In genomic region chr16:67326472-67327309, GRCh38 we compare ENCODE assay signal across 1 cellular context.
TF ChIP-seq lines count a peak whose summit lies in the region.

KCTD19 (minus strand) TSS chr16:67326741; CDS start chr16:67326707, 34 bp downstream.
A gene with protein sequence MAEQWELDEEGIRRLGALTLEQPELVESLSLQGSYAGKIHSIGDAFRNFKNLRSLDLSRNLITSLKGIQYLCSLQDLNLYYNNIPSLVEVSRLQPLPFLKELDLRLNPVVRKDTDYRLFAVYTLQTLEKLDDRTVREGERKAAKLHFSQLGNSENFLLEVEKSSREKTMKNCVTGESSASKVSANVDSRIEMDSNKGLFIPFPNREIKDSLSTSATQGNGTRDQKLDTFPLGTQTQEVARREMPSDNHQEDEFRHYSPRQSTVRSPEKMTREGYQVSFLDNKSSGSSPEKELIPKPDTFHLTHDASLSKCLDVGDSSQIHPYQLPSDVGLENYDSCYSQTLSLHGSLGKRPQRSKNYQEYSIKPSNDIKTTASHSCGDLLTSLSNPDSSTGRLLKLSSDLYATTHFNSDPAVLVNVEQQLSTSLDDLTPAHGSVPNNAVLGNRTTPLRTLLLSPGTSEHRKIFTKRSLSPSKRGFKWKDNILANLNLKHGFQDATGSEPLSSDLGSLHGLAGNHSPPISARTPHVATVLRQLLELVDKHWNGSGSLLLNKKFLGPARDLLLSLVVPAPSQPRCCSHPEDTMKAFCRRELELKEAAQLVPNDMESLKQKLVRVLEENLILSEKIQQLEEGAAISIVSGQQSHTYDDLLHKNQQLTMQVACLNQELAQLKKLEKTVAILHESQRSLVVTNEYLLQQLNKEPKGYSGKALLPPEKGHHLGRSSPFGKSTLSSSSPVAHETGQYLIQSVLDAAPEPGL (plus strand): TSS chr16:67326815. CDS start chr16:67326863, 48 bp downstream.

TF ChIP-seq in K562, 482 proteins besides CTCF, POLR2A, EP300 and RAD21 (continued from another document):
- TF ChIP-seq ZC3H11A (IDR thresholded peaks at IDR 0.05; ENCODE audit: low read depth, low read length) (no peak), NR0B1 (IDR thresholded peaks at IDR 0.05; ENCODE audit: partially characterized antibody) (no peak), HMG20B (CRISPR knock-in tag; IDR thresholded peaks at IDR 0.05) (no peak), XRCC5 (IDR thresholded peaks at IDR 0.05; ENCODE audit: low read depth, low read length) (no peak), TRIM28 (IDR thresholded peaks at IDR 0.05) (no peak), LARP7 (IDR thresholded peaks at IDR 0.05) (peak; percentile 72; the same call in 1 of the 2 replicates), PPARD (CRISPR knock-in tag; IDR thresholded peaks at IDR 0.05) (no peak), DMBX1 (CRISPR knock-in tag; IDR thresholded peaks at IDR 0.05; ENCODE audit: borderline replicate concordance) (no peak), IRF1 (CRISPR knock-in tag; IDR thresholded peaks at IDR 0.05; ENCODE audit: borderline replicate concordance) (no peak), CEBPB (tag; IDR thresholded peaks at IDR 0.05) (no peak), ZNF263 (CRISPR knock-in tag; IDR thresholded peaks at IDR 0.05; ENCODE audit: borderline replicate concordance) (no peak), SMARCA5 (IDR thresholded peaks at IDR 0.05) (peak; percentile 59; the same call in 1 of the 2 replicates), RHOXF2B (CRISPR knock-in tag; conservative IDR thresholded peaks at IDR 0.05) (no peak), MED1 (CRISPR knock-in tag; IDR thresholded peaks at IDR 0.05; ENCODE audit: borderline replicate concordance) (no peak), HDAC2 (IDR thresholded peaks at IDR 0.05) (no peak), TCFL5 (CRISPR knock-in tag; conservative IDR thresholded peaks at IDR 0.05) (no peak), KLF13 (tag; IDR thresholded peaks at IDR 0.05; ENCODE audit: borderline replicate concordance, low read depth) (no peak), PTRF (tag; IDR thresholded peaks at IDR 0.05) (no peak), GABPB2 (CRISPR knock-in tag; conservative IDR thresholded peaks at IDR 0.05) (no peak), ZNF217 (CRISPR knock-in tag; IDR thresholded peaks at IDR 0.05) (no peak), TAF9B (IDR thresholded peaks at IDR 0.05; ENCODE audit: partially characterized antibody) (no peak), ZNF282 (CRISPR knock-in tag; IDR thresholded peaks at IDR 0.05) (no peak), OTX1 (CRISPR knock-in tag; IDR thresholded peaks at IDR 0.05) (peak; percentile 76; the same call in 1 of the 2 replicates), HDAC6 (IDR thresholded peaks at IDR 0.05; ENCODE audit: low read depth, low read length) (no peak), ZSCAN29 (IDR thresholded peaks at IDR 0.05) (no peak), TSC22D4 (tag; IDR thresholded peaks at IDR 0.05) (no peak), EZH2 (IDR thresholded peaks at IDR 0.05; ENCODE audit: borderline replicate concordance, low read depth, low read length) (no peak)
- TF ChIP-seq, protein P1, sequence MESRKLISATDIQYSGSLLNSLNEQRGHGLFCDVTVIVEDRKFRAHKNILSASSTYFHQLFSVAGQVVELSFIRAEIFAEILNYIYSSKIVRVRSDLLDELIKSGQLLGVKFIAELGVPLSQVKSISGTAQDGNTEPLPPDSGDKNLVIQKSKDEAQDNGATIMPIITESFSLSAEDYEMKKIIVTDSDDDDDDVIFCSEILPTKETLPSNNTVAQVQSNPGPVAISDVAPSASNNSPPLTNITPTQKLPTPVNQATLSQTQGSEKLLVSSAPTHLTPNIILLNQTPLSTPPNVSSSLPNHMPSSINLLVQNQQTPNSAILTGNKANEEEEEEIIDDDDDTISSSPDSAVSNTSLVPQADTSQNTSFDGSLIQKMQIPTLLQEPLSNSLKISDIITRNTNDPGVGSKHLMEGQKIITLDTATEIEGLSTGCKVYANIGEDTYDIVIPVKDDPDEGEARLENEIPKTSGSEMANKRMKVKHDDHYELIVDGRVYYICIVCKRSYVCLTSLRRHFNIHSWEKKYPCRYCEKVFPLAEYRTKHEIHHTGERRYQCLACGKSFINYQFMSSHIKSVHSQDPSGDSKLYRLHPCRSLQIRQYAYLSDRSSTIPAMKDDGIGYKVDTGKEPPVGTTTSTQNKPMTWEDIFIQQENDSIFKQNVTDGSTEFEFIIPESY (CRISPR knock-in tag; IDR thresholded peaks at IDR 0.05) = peak; percentile 15; the same call in 1 of the 2 replicates
- TF ChIP-seq, protein P2, sequence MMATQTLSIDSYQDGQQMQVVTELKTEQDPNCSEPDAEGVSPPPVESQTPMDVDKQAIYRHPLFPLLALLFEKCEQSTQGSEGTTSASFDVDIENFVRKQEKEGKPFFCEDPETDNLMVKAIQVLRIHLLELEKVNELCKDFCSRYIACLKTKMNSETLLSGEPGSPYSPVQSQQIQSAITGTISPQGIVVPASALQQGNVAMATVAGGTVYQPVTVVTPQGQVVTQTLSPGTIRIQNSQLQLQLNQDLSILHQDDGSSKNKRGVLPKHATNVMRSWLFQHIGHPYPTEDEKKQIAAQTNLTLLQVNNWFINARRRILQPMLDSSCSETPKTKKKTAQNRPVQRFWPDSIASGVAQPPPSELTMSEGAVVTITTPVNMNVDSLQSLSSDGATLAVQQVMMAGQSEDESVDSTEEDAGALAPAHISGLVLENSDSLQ (IDR thresholded peaks at IDR 0.05) = no peak
- TF ChIP-seq, protein P3, sequence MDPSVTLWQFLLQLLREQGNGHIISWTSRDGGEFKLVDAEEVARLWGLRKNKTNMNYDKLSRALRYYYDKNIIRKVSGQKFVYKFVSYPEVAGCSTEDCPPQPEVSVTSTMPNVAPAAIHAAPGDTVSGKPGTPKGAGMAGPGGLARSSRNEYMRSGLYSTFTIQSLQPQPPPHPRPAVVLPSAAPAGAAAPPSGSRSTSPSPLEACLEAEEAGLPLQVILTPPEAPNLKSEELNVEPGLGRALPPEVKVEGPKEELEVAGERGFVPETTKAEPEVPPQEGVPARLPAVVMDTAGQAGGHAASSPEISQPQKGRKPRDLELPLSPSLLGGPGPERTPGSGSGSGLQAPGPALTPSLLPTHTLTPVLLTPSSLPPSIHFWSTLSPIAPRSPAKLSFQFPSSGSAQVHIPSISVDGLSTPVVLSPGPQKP (CRISPR knock-in tag; IDR thresholded peaks at IDR 0.05) = no peak
- TF ChIP-seq, protein P4, sequence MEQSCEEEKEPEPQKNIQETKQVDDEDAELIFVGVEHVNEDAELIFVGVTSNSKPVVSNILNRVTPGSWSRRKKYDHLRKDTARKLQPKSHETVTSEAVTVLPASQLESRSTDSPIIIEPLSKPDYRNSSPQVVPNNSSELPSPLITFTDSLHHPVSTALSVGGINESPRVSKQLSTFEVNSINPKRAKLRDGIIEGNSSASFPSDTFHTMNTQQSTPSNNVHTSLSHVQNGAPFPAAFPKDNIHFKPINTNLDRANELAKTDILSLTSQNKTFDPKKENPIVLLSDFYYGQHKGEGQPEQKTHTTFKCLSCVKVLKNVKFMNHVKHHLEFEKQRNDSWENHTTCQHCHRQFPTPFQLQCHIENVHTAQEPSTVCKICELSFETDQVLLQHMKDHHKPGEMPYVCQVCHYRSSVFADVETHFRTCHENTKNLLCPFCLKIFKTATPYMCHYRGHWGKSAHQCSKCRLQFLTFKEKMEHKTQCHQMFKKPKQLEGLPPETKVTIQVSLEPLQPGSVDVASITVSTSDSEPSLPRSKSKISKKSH (CRISPR knock-in tag; IDR thresholded peaks at IDR 0.05) = no peak
